In the genomic region with DNA sequence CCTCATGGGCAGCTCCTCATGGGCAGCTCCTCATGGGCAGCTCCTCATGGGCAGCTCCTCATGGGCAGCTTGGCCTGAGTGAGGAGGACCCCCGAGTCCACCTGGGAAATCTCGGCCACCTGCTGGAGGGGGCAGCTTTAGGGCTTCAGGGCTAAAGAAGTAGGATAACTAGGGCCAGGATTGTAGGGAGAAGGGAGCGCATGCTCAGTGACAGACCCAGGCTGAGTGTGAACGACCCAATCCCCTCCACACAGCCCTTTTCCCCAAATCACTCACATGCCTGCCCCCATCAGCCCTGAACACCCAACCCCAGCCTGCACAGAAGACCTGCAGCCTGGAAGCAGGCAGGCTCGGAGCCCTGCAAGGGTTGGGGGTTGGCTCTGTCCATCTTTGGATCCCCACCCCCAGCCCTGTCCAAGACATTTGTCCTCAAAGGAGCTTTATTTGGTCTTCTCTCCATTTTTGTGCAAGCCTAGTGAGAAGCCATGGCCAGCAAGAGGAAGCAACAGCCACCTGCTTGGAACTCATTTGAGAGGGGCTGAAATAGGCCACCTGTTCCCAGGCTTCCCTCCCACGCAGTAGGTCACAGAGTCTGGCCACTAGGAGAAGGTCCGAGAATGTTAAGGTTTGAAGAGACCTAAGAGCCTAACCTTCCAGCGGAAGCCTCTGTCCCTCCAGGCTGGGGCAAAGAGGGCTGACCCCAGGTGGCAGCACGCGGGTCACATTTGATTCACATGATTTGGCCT, we compare ENCODE assay signal across 23 cellular contexts.
"Had no signal": no experiment of that assay in that cellular context is flagged by ENCODE, and none has a peak within 500 bp of the region (broad histone marks: within the 10 kb centered on the region; RNA-seq: fewer than 3 reads in every experiment).

No MANE protein-coding gene starts in this region.

- H3K27ac ChIP-seq: pancreas, right lobe of liver, skin epidermis, thyroid gland, upper lobe of right lung had no signal

- H3K4me1 ChIP-seq: pancreas, right lobe of liver had no signal

- DNase-seq: activated CD4-positive, alpha-beta T cell treated with anti-CD3 and anti-CD28 coated beads, Interleukin-2, amount 50 U/mL, for 1 hour; activated CD8-positive, alpha-beta T cell treated with anti-CD3 and anti-CD28 coated beads, Interleukin-2, amount 10 ng/mL, durations not matched to agents 7 days and 5 days; activated effector memory CD4-positive, alpha-beta T cell treated with Interleukin-2 at 50 U/mL for 16 hours; activated naive CD4-positive, alpha-beta T cell treated with anti-CD3 and anti-CD28 coated beads, Interleukin-2, amount 10 ng/mL, durations not matched to agents 7 days and 5 days; activated naive CD8-positive, alpha-beta T cell treated with anti-CD3 and anti-CD28 coated beads, Interleukin-2, amount 10 ng/mL, durations not matched to agents 7 days and 5 days; caudate nucleus; esophagus squamous epithelium; left ventricle myocardium superior; nephron progenitor cell; pancreas; right lobe of liver; SK-N-SH; stimulated activated CD4-positive, alpha-beta T cell treated with anti-CD3 and anti-CD28 coated beads, Interleukin-12 subunit alpha, Interleukin-12 subunit beta, amount 100 ng/mL, for 4 hours; stimulated activated CD4-positive, alpha-beta T cell treated with anti-CD3 and anti-CD28 coated beads, Interleukin-4, amount 100 ng/mL, for 1 hour; stimulated activated naive CD8-positive, alpha-beta T cell treated with anti-CD3 and anti-CD28 coated beads, Interleukin-15, Interleukin-2, amounts not matched to agents 100 U/mL and 50 U/mL, for 24 hours; substantia nigra; T-helper 9 cell; thyroid gland; upper lobe of right lung had no signal

- H3K9me3 Mint-ChIP-seq: activated naive CD4-positive, alpha-beta T cell treated with anti-CD3 and anti-CD28 coated beads, Interleukin-2, amount 10 ng/mL, durations not matched to agents 7 days and 5 days; activated naive CD8-positive, alpha-beta T cell treated with anti-CD3 and anti-CD28 coated beads, Interleukin-2, amount 10 ng/mL, durations not matched to agents 7 days and 5 days; dendritic cell treated with granulocyte-macrophage colony-stimulating factor and Interleukin-4, amounts not matched to agents 40 ng/mL and 50 ng/mL, for 4 days; nephron progenitor cell; T-helper 1 cell treated with Interleukin-12 subunit alpha and Interleukin-12 subunit beta and Interleukin-4 antibody, amounts not matched to agents 30 μg/mL and 1 μg/mL, for 36 hours had no signal

- H3K4me3 Mint-ChIP-seq: activated CD8-positive, alpha-beta T cell treated with anti-CD3 and anti-CD28 coated beads, Interleukin-2, amount 10 ng/mL, durations not matched to agents 7 days and 5 days; activated naive CD4-positive, alpha-beta T cell treated with anti-CD3 and anti-CD28 coated beads, Interleukin-2, amount 10 ng/mL, durations not matched to agents 7 days and 5 days; activated naive CD8-positive, alpha-beta T cell treated with anti-CD3 and anti-CD28 coated beads, Interleukin-2, amount 10 ng/mL, durations not matched to agents 7 days and 5 days; dendritic cell treated with granulocyte-macrophage colony-stimulating factor and Interleukin-4, amounts not matched to agents 40 ng/mL and 50 ng/mL, for 4 days; nephron progenitor cell; T-helper 1 cell treated with Interleukin-12 subunit alpha and Interleukin-12 subunit beta and Interleukin-4 antibody, amounts not matched to agents 30 μg/mL and 1 μg/mL, for 36 hours; WTC11 had no signal

- H3K9me3 ChIP-seq: esophagus squamous epithelium, pancreas, right lobe of liver, SK-N-SH, thyroid gland, upper lobe of right lung had no signal

- H3K27me3 ChIP-seq: pancreas, right lobe of liver, thyroid gland, upper lobe of right lung had no signal

- H3K36me3 Mint-ChIP-seq: activated naive CD4-positive, alpha-beta T cell treated with anti-CD3 and anti-CD28 coated beads, Interleukin-2, amount 10 ng/mL, durations not matched to agents 7 days and 5 days; activated naive CD8-positive, alpha-beta T cell treated with anti-CD3 and anti-CD28 coated beads, Interleukin-2, amount 10 ng/mL, durations not matched to agents 7 days and 5 days; WTC11 had no signal

- H3K27me3 Mint-ChIP-seq: activated naive CD8-positive, alpha-beta T cell treated with anti-CD3 and anti-CD28 coated beads, Interleukin-2, amount 10 ng/mL, durations not matched to agents 7 days and 5 days had no signal

- ATAC-seq: activated CD8-positive, alpha-beta T cell treated with anti-CD3 and anti-CD28 coated beads, Interleukin-2, amount 10 ng/mL, durations not matched to agents 7 days and 5 days; left ventricle myocardium superior; pancreas; right lobe of liver; stimulated activated naive CD8-positive, alpha-beta T cell treated with anti-CD3 and anti-CD28 coated beads, Interleukin-15, Interleukin-2, amounts not matched to agents 100 U/mL and 50 U/mL, for 24 hours; upper lobe of right lung; WTC11 had no signal

- H3K9ac ChIP-seq: SK-N-SH had no signal

- H3K4me3 ChIP-seq: esophagus squamous epithelium, pancreas, right lobe of liver, skin epidermis, thyroid gland, upper lobe of right lung had no signal

- H3K36me3 ChIP-seq: esophagus squamous epithelium, pancreas, right lobe of liver, thyroid gland, upper lobe of right lung had no signal

- H3K27ac Mint-ChIP-seq: activated CD8-positive, alpha-beta T cell treated with anti-CD3 and anti-CD28 coated beads, Interleukin-2, amount 10 ng/mL, durations not matched to agents 7 days and 5 days; activated naive CD4-positive, alpha-beta T cell treated with anti-CD3 and anti-CD28 coated beads, Interleukin-2, amount 10 ng/mL, durations not matched to agents 7 days and 5 days; activated naive CD8-positive, alpha-beta T cell treated with anti-CD3 and anti-CD28 coated beads, Interleukin-2, amount 10 ng/mL, durations not matched to agents 7 days and 5 days; dendritic cell treated with granulocyte-macrophage colony-stimulating factor and Interleukin-4, amounts not matched to agents 40 ng/mL and 50 ng/mL, for 4 days; nephron progenitor cell; T-helper 1 cell treated with Interleukin-12 subunit alpha and Interleukin-12 subunit beta and Interleukin-4 antibody, amounts not matched to agents 30 μg/mL and 1 μg/mL, for 36 hours; WTC11 had no signal
